ENCODE assay signal across 17 cellular contexts in genomic region chr10:381346-381745, GRCh38.
A peak's percentile ranks its signal among the peaks of the same experiment; 100 is the strongest.
DNase-seq lines count a peak whose midpoint lies in the region; ATAC-seq, FAIRE-seq and TF ChIP-seq lines count a peak whose summit lies in the region.
"Had no signal": no experiment of that assay in that cellular context is flagged by ENCODE, and none has a peak within 500 bp of the region (broad histone marks: within the 10 kb centered on the region; RNA-seq: fewer than 3 reads in every experiment).

No MANE protein-coding gene starts in this region.

- no peak overlapping the region for H3K27ac ChIP-seq in CD4-positive, alpha-beta memory T cell (ENCODE audit: low read depth, low read length)
- H3K27ac ChIP-seq in H9 (ENCODE audit: insufficient read length, low read depth, low read length): no peak overlapping the region
- H3K27ac ChIP-seq: GM23248 had no signal

- H3K23ac ChIP-seq in H9 (ENCODE audit: insufficient read length, low read depth, low read length): no peak overlapping the region

- H4K20me1 ChIP-seq in H9 (ENCODE audit: control insufficient read depth, insufficient read depth, insufficient read length): no peaks in the 10 kb centered on the region

- WGBS in H9 (ENCODE audit: extremely low coverage, insufficient read length, low lambda C conversion rate): no CpG with 5 or more reads among the region's 10 CpGs

- POLR2A ChIA-PET in CD4-positive, alpha-beta memory T cell (lab: Charles Lee; ENCODE audit: partially characterized antibody): no interaction called here

- no peak overlapping the region for H3K4ac ChIP-seq in H9 (ENCODE audit: low read depth, low read length)

- TF ChIP-seq CTCF in H9 (conservative IDR thresholded peaks at IDR 0.05): no peak
- TF ChIP-seq CTCF in natural killer cell (IDR thresholded peaks at IDR 0.05): no peak

- no peak overlapping the region for H3K56ac ChIP-seq in H9 (ENCODE audit: insufficient read length, low read depth, low read length)

- H2BK120ac ChIP-seq in H9 (ENCODE audit: low read depth, low read length, poor library complexity, severe bottlenecking): no peak overlapping the region

- no peaks in the 10 kb centered on the region for H3K79me2 ChIP-seq in H9 (ENCODE audit: insufficient read depth, low read length)

- H3K4me2 ChIP-seq in H9 (ENCODE audit: insufficient read depth, insufficient read length, low read length): no peak overlapping the region

- H3K9me3 Mint-ChIP-seq in CD4-positive, alpha-beta memory T cell: peaks cover 0 to 7% (median 1%) of the 10 kb centered on the region in 8 donors
- no peaks in the 10 kb centered on the region for H3K9me3 Mint-ChIP-seq in H9
- H3K9me3 Mint-ChIP-seq in activated naive CD8-positive, alpha-beta T cell treated with anti-CD3 and anti-CD28 coated beads, Interleukin-2, amount 50 U/mL, for 24 hours: no peaks in the 10 kb centered on the region
- peaks cover 2% of the 10 kb centered on the region in 2 donors for H3K9me3 Mint-ChIP-seq in natural killer cell

- no peak overlapping the region for H3K4me3 ChIP-seq in CD4-positive, alpha-beta memory T cell (ENCODE audit: low read length in 2 of 2)
- H3K4me3 ChIP-seq: GM23248 had no signal

- H4K5ac ChIP-seq in H9 (ENCODE audit: insufficient read length, low read depth, low read length): no peak overlapping the region

- no peaks in the 10 kb centered on the region for H3K36me3 ChIP-seq in CD4-positive, alpha-beta memory T cell (ENCODE audit: insufficient read depth, low read length)

- H3K36me3 Mint-ChIP-seq in CD4-positive, alpha-beta memory T cell: peaks cover 22 to 56% of the 10 kb centered on the region in 2 donors
- peaks cover 5 to 22% (median 19%) of the 10 kb centered on the region in 3 experiments for H3K36me3 Mint-ChIP-seq in H9 (ENCODE audit: insufficient read depth in 1 of 3, low read depth in 3 of 3)
- H3K36me3 Mint-ChIP-seq in activated naive CD8-positive, alpha-beta T cell treated with anti-CD3 and anti-CD28 coated beads, Interleukin-2, amount 50 U/mL, for 24 hours (ENCODE audit: low read depth): peaks cover 2% of the 10 kb centered on the region
- peaks cover 10% of the 10 kb centered on the region for H3K36me3 Mint-ChIP-seq in natural killer cell

- no peaks in the 10 kb centered on the region for H3K27me3 ChIP-seq in CD4-positive, alpha-beta memory T cell (ENCODE audit: insufficient read depth, low read length)
- no peaks in the 10 kb centered on the region for H3K27me3 ChIP-seq in H9 (ENCODE audit: insufficient read depth, low read length)

- peak overlapping the region in 5 of 8 donors; percentile 18 to 60 (median 47) for H3K4me3 Mint-ChIP-seq in CD4-positive, alpha-beta memory T cell
- no peak overlapping the region for H3K4me3 Mint-ChIP-seq in H9
- H3K4me3 Mint-ChIP-seq in activated naive CD8-positive, alpha-beta T cell treated with anti-CD3 and anti-CD28 coated beads, Interleukin-2, amount 50 U/mL, for 24 hours: no peak overlapping the region
- H3K4me3 Mint-ChIP-seq in natural killer cell: peak overlapping the region; percentile 89
- H3K4me3 Mint-ChIP-seq: CD4-positive, CD25-positive, alpha-beta regulatory T cell had no signal

- H3K27ac Mint-ChIP-seq in CD4-positive, alpha-beta memory T cell: peak overlapping the region in 6 of 7 donors; percentile 19 to 94 (median 76)
- H3K27ac Mint-ChIP-seq in H9 (peak overlapping the region; percentile 11 to 25 (median 14); a peak in 4 of 7 replicates), natural killer cell (peak overlapping the region; percentile 82)
- peak overlapping the region; percentile 1 for H3K27ac Mint-ChIP-seq in activated naive CD8-positive, alpha-beta T cell treated with anti-CD3 and anti-CD28 coated beads, Interleukin-2, amount 50 U/mL, for 24 hours

- intact Hi-C loops in CD4-positive, alpha-beta memory T cell (cut with micrococcal nuclease): loop anchor here (5.0 kb wide), 1 partner anchor 91 kb away; no protein-coding TSS in a partner anchor
- intact Hi-C loops in natural killer cell (cut with micrococcal nuclease): loop anchor here (2.0 kb wide), 1 partner anchor 49 kb away; no protein-coding TSS in a partner anchor

- no peak overlapping the region for H2BK15ac ChIP-seq in H9 (ENCODE audit: low read depth, low read length)

- no peak overlapping the region for H2AFZ ChIP-seq in H9 (ENCODE audit: low read length)
- H2AFZ ChIP-seq: GM23248 had no signal

- no peak overlapping the region for H3K9ac ChIP-seq in H9 (ENCODE audit: extremely low read depth, insufficient read length, low read length)
- H3K9ac ChIP-seq: GM23248 had no signal

- no peak overlapping the region for H2BK12ac ChIP-seq in H9 (ENCODE audit: insufficient read length, low read depth, low read length)

- H3K18ac ChIP-seq in H9 (ENCODE audit: insufficient read length, low read depth, low read length): no peak overlapping the region

- H2AK5ac ChIP-seq in H9 (ENCODE audit: insufficient read length, low read length): no peak overlapping the region

- no peak for DNase-seq in CD4-positive, alpha-beta memory T cell
- DNase-seq in H9 (no peak), natural killer cell (no peak), RCC 7860 (ENCODE audit: low spot score) (no peak), GF-D8 (lab: John Stamatoyannopoulos, UW) (no peak), SIG-M5 treated with dmso at 0.1 percent for 504 hours (lab: John Stamatoyannopoulos, UW; ENCODE audit: unreplicated experiment) (no peak), OCI-M1 (lab: John Stamatoyannopoulos, UW) (no peak)
- no peak for DNase-seq in activated naive CD8-positive, alpha-beta T cell treated with anti-CD3 and anti-CD28 coated beads, Interleukin-2, amount 50 U/mL, for 24 hours
- DNase-seq: GM23248, KG1, NCI-H1048, NCI-H1694, NCI-H2107, NCI-H345, NCI-H69, Right ventricle myocardium superior had no signal

- H3T11ph ChIP-seq in H9 (ENCODE audit: low read length): no peak overlapping the region

- CTCF ChIA-PET in CD4-positive, alpha-beta memory T cell (lab: Charles Lee; ENCODE audit: partially characterized antibody): no interaction called here

- no peak overlapping the region for H2BK20ac ChIP-seq in H9 (ENCODE audit: low read depth, low read length, poor library complexity, severe bottlenecking)

- no peaks in the 10 kb centered on the region for H3K79me1 ChIP-seq in H9 (ENCODE audit: insufficient read depth, low read depth, low read length, poor library complexity, severe bottlenecking)

- H3K9me3 ChIP-seq in CD4-positive, alpha-beta memory T cell (ENCODE audit: control insufficient read depth in 1 of 2, low read length in 2 of 2): no peaks in the 10 kb centered on the region
- H3K9me3 ChIP-seq in H9 (ENCODE audit: control insufficient read depth, low read depth, low read length): no peaks in the 10 kb centered on the region

- no peak overlapping the region for H4K8ac ChIP-seq in H9 (replicated peaks; ENCODE audit: insufficient read length, low read depth, low read length)

- no peaks in the 10 kb centered on the region for H3K23me2 ChIP-seq in H9 (ENCODE audit: insufficient read length, low read depth, low read length, poor library complexity, severe bottlenecking)

- no peak overlapping the region for H3K14ac ChIP-seq in H9 (ENCODE audit: insufficient read depth, low read length)

- H3K4me1 ChIP-seq in CD4-positive, alpha-beta memory T cell (ENCODE audit: insufficient read depth, low read length): peaks cover 8% of the 10 kb centered on the region
- H3K4me1 ChIP-seq in H9 (ENCODE audit: insufficient read depth, low read length): no peaks in the 10 kb centered on the region

- no peak overlapping the region for H4K91ac ChIP-seq in H9 (ENCODE audit: insufficient read length, low read depth, low read length)

- no peak for FAIRE-seq in RCC 7860 (lab: Jason Lieb, UNC)

- no peak overlapping the region for H2BK5ac ChIP-seq in H9 (ENCODE audit: insufficient read length, low read length)

- no peaks in the 10 kb centered on the region for H3K27me3 Mint-ChIP-seq in CD4-positive, alpha-beta memory T cell
- no peaks in the 10 kb centered on the region for H3K27me3 Mint-ChIP-seq in H9 (ENCODE audit: low read depth)
- H3K27me3 Mint-ChIP-seq in activated naive CD8-positive, alpha-beta T cell treated with anti-CD3 and anti-CD28 coated beads, Interleukin-2, amount 50 U/mL, for 24 hours: no peaks in the 10 kb centered on the region
- H3K27me3 Mint-ChIP-seq in natural killer cell (ENCODE audit: low read depth in 2 of 2): peaks cover 29 to 31% of the 10 kb centered on the region in 2 donors
- H3K27me3 Mint-ChIP-seq: CD4-positive, CD25-positive, alpha-beta regulatory T cell had no signal

- ATAC-seq in activated naive CD8-positive, alpha-beta T cell treated with anti-CD3 and anti-CD28 coated beads, Interleukin-2, amount 50 U/mL, for 24 hours: no peak
- peak in 1 of 3 donors; percentile 5 for ATAC-seq in natural killer cell

- H3K4me1 Mint-ChIP-seq in CD4-positive, alpha-beta memory T cell: peaks cover 5 to 21% (median 13%) of the 10 kb centered on the region in 4 donors
- H3K4me1 Mint-ChIP-seq in H9 (no peaks in the 10 kb centered on the region), natural killer cell (peaks cover 36 to 42% of the 10 kb centered on the region in 2 donors)
- peaks cover 17% of the 10 kb centered on the region for H3K4me1 Mint-ChIP-seq in activated naive CD8-positive, alpha-beta T cell treated with anti-CD3 and anti-CD28 coated beads, Interleukin-2, amount 50 U/mL, for 24 hours

Comparison
In these comparisons a context has a peak if more than half of its experiments do, and no peak if none do; other contexts are left out.
1. H3K27ac Mint-ChIP-seq: peak in every context shown above with its lines; median percentile 82 in natural killer cell; 76 in CD4-positive, alpha-beta memory T cell; 14 in H9; 1 in activated naive CD8-positive, alpha-beta T cell treated with anti-CD3 and anti-CD28 coated beads, Interleukin-2, amount 50 U/mL, for 24 hours.
2. H3K4me3 Mint-ChIP-seq: peak in CD4-positive, alpha-beta memory T cell (5 of 8) and natural killer cell (single experiment); none in H9 (0 of 2) and activated naive CD8-positive, alpha-beta T cell treated with anti-CD3 and anti-CD28 coated beads, Interleukin-2, amount 50 U/mL, for 24 hours (single experiment).